In genomic region chr17:75668489-75668888, GRCh38 we compare ENCODE assay signal across 14 cellular contexts. TPM values are rescaled to one million over a fixed set of nuclear protein-coding genes. Genes with fewer than 3 reads are reported as not detected.
A peak's percentile ranks its signal among the peaks of the same experiment; 100 is the strongest.
DNase-seq lines count a peak whose midpoint lies in the region; ATAC-seq, FAIRE-seq and TF ChIP-seq lines count a peak whose summit lies in the region.
"Had no signal": no experiment of that assay in that cellular context is flagged by ENCODE, and none has a peak within 500 bp of the region (broad histone marks: within the 10 kb centered on the region; RNA-seq: fewer than 3 reads in every experiment).

No MANE protein-coding gene starts in this region.

- no peak overlapping the region for H2BK5ac ChIP-seq in H1 (ENCODE audit: low read depth, low read length)

- H2BK12ac ChIP-seq in H1 (ENCODE audit: low read depth, low read length): no peak overlapping the region

- peaks cover 5% of the 10 kb centered on the region; the same call in 1 of the 2 replicates for H3K23me2 ChIP-seq in H1 (ENCODE audit: low read depth, low read length)

- H3K9ac ChIP-seq in DND-41 (ENCODE audit: low read depth, low read length): peak overlapping the region; percentile 67
- H3K9ac ChIP-seq in Loucy (ENCODE audit: low read depth, low read length, poor library complexity, severe bottlenecking): peak overlapping the region; percentile 86
- H3K9ac ChIP-seq in H1 (replicated peaks in 1 of 4; ENCODE audit: extremely low read depth in 1 of 4, low read depth in 3 of 4, low read length in 3 of 4): no peak overlapping the region

- no peak for FAIRE-seq in H1 (lab: Jason Lieb, UNC)
- FAIRE-seq: bronchial epithelial cell, G401.6 had no signal

- H3F3A ChIP-seq in Loucy (ENCODE audit: low read depth): no peaks in the 10 kb centered on the region

- H3K4me1 ChIP-seq in DND-41 (ENCODE audit: insufficient read depth, low read length) (peaks cover 42% of the 10 kb centered on the region), Loucy (ENCODE audit: insufficient read depth, low read length, poor library complexity, severe bottlenecking) (peaks cover 35% of the 10 kb centered on the region), H1 (replicated peaks in 1 of 4; ENCODE audit: control insufficient read depth in 3 of 4, insufficient read depth in 4 of 4, low read length in 3 of 4) (peaks cover 0 to 13% (median 3%) of the 10 kb centered on the region in 4 experiments; a peak in 2 of 7 replicates), neuron (ENCODE audit: insufficient read depth, low read length) (peaks cover 21% of the 10 kb centered on the region)

- peaks cover 12% of the 10 kb centered on the region; the same call in 1 of the 2 replicates for H4K20me1 ChIP-seq in DND-41 (ENCODE audit: insufficient read depth, low read length)
- peaks cover 14% of the 10 kb centered on the region for H4K20me1 ChIP-seq in Loucy (ENCODE audit: insufficient read depth, low read length, poor library complexity, severe bottlenecking)
- H4K20me1 ChIP-seq in H1 (replicated peaks in 1 of 2; ENCODE audit: control insufficient read depth in 1 of 2, insufficient read depth in 2 of 2, low read length in 2 of 2): peaks cover 4% of the 10 kb centered on the region in 2 experiments

- POLR2A ChIA-PET in H1 (lab: Charles Lee; ENCODE audit: partially characterized antibody): interaction anchor here (1.0 to 4.1 kb wide), 6 partner anchors 12 to 68 kb away, joined by 3 to 42 read pairs (median 6); no protein-coding TSS in a partner anchor

- no peak overlapping the region for H4K91ac ChIP-seq in H1 (replicated peaks; ENCODE audit: insufficient read length, low read length)

- TF ChIP-seq POLR2A in H1 (IDR thresholded peaks at IDR 0.05; ENCODE audit: control extremely low read depth in 1 of 2, low read depth in 2 of 2, low read length in 2 of 2): no peak

- H3K18ac ChIP-seq in H1 (ENCODE audit: extremely low read depth, low read length): no peak overlapping the region

- TF ChIP-seq EP300 in H1 (IDR thresholded peaks at IDR 0.05; ENCODE audit: borderline replicate concordance in 1 of 2, low read depth in 2 of 2, low read length in 2 of 2): no peak

- H3K23ac ChIP-seq in H1 (ENCODE audit: insufficient read length): no peak overlapping the region

- peaks cover 53% of the 10 kb centered on the region for H3K36me3 ChIP-seq in DND-41 (ENCODE audit: insufficient read depth, low read length)
- peaks cover 30% of the 10 kb centered on the region; the same call in 1 of the 2 replicates for H3K36me3 ChIP-seq in Loucy (ENCODE audit: insufficient read depth, low read length)
- H3K36me3 ChIP-seq in H1 (ENCODE audit: control insufficient read depth in 2 of 4, insufficient read depth in 4 of 4, low read length in 3 of 4): peaks cover 10 to 32% (median 21%) of the 10 kb centered on the region in 4 experiments; a peak in 7 of 8 replicates
- peaks cover 40% of the 10 kb centered on the region for H3K36me3 ChIP-seq in neuron (ENCODE audit: insufficient read depth, low read length)

- TF ChIP-seq RAD21 in H1 (IDR thresholded peaks at IDR 0.05 in 1 of 2, conservative IDR thresholded peaks at IDR 0.05 in 1 of 2; ENCODE audit: low read depth in 2 of 2, low read length in 2 of 2): no peak

- CTCF ChIA-PET in H1 (lab: Charles Lee; ENCODE audit: partially characterized antibody): interaction anchor here (0.6 to 51.0 kb wide), 5 partner anchors 15 to 1280 kb away, joined by 3 to 2200 read pairs (median 7); partner anchors contain the start of gene SMIM5

- H2BK120ac ChIP-seq in H1 (replicated peaks; ENCODE audit: low read depth, low read length): no peak overlapping the region

- H3K27ac ChIP-seq in DND-41 (ENCODE audit: low read length) (peak overlapping the region; percentile 81; the same call in 1 of the 2 replicates), H1 (ENCODE audit: low read depth, low read length) (no peak overlapping the region)

- peak overlapping the region; percentile 90 for H3K4me2 ChIP-seq in DND-41 (ENCODE audit: insufficient read depth, low read length)
- H3K4me2 ChIP-seq in Loucy (ENCODE audit: low read depth, low read length, poor library complexity, severe bottlenecking): peak overlapping the region; percentile 99
- H3K4me2 ChIP-seq in H1 (ENCODE audit: insufficient read depth in 1 of 2, low read depth in 2 of 2, low read length in 2 of 2): peak overlapping the region; percentile 70 to 79; a peak in 2 of 4 replicates

- H3K4me3 ChIP-seq in DND-41 (ENCODE audit: low read depth in 1 of 2, low read length in 2 of 2): peak overlapping the region; percentile 75 to 86; a peak in 3 of 4 replicates
- H3K4me3 ChIP-seq in Loucy (ENCODE audit: low read length, poor library complexity, severe bottlenecking): peak overlapping the region; percentile 92
- peak overlapping the region in 2 of 4 experiments; percentile 81 to 99; a peak in 4 of 8 replicates for H3K4me3 ChIP-seq in H1 (ENCODE audit: extremely low read depth in 1 of 4, insufficient read depth in 2 of 4, low read depth in 3 of 4, low read length in 4 of 4)
- peak overlapping the region; percentile 94 for H3K4me3 ChIP-seq in neuron (ENCODE audit: low read length)

- no peak for DNase-seq in DND-41
- no peak for DNase-seq in H1 (ENCODE audit: low read depth in 1 of 2, low spot score in 2 of 2)
- no peak for DNase-seq in activated CD4-positive, CD25-positive, alpha-beta regulatory T cell (lab: John Stamatoyannopoulos, UW)
- no peak for DNase-seq in HPDE6-E6E7 (ENCODE audit: extremely low spot score)
- DNase-seq in EL: no peak
- no peak for DNase-seq in posterior vena cava (ENCODE audit: low spot score)
- DNase-seq: mucosa of descending colon, NCI-H2081, substantia nigra, SW 1271 had no signal

- no peak overlapping the region for H2BK20ac ChIP-seq in H1 (ENCODE audit: low read length)

- no peaks in the 10 kb centered on the region for H3K27me3 ChIP-seq in DND-41 (ENCODE audit: insufficient read depth, low read length, poor library complexity)
- H3K27me3 ChIP-seq in Loucy (ENCODE audit: insufficient read depth, low read length, poor library complexity, severe bottlenecking): no peaks in the 10 kb centered on the region
- no peaks in the 10 kb centered on the region for H3K27me3 ChIP-seq in H1 (replicated peaks in 1 of 4; ENCODE audit: control insufficient read depth in 3 of 4, extremely low read depth in 1 of 4, insufficient read depth in 3 of 4, low read length in 3 of 4)
- no peaks in the 10 kb centered on the region for H3K27me3 ChIP-seq in neuron (ENCODE audit: insufficient read depth, low read length)

- no peak overlapping the region for H2AK5ac ChIP-seq in H1 (ENCODE audit: low read depth, low read length)

- H2AFZ ChIP-seq in DND-41 (ENCODE audit: low read depth, low read length) (no peak overlapping the region), Loucy (ENCODE audit: low read length) (no peak overlapping the region), H1 (ENCODE audit: low read length) (no peak overlapping the region), neuron (ENCODE audit: low read depth, low read length) (no peak overlapping the region)

- H3K14ac ChIP-seq in H1 (ENCODE audit: insufficient read length): no peak overlapping the region

- 82% methylated on average over 4 of the region's 4 CpGs; no CpG with 5 or more reads in 1 of the 2 experiments for WGBS in H1 (ENCODE audit: extremely low coverage in 1 of 2, insufficient coverage in 1 of 2, insufficient read length in 1 of 2, insufficient replicate concordance in 2 of 2, low coverage in 1 of 2, low lambda C conversion rate in 2 of 2, missing lambda C conversion rate in 1 of 2), 2 experiments

- H4K5ac ChIP-seq in H1 (ENCODE audit: insufficient read length, low read depth, low read length): no peak overlapping the region

- no peak for ATAC-seq in DND-41 (ENCODE audit: insufficient read depth, low read depth)
- ATAC-seq: mucosa of descending colon had no signal

- no peak overlapping the region for H3K56ac ChIP-seq in H1 (replicated peaks; ENCODE audit: insufficient read length, low read depth, low read length)

- no peak for TF ChIP-seq CTCF in DND-41 (IDR thresholded peaks at IDR 0.05; ENCODE audit: borderline replicate concordance, extremely low read depth, low read length, poor library complexity, severe bottlenecking)
- no peak for TF ChIP-seq CTCF in Loucy (conservative IDR thresholded peaks at IDR 0.05; ENCODE audit: low read length)
- TF ChIP-seq CTCF in H1 (IDR thresholded peaks at IDR 0.05; ENCODE audit: control extremely low read depth in 1 of 3, insufficient read depth in 1 of 3, low read depth in 1 of 3, low read length in 3 of 3): no peak

- H4K8ac ChIP-seq in H1 (ENCODE audit: extremely low read depth, insufficient read depth, low read length): no peak overlapping the region

- peaks cover 67% of the 10 kb centered on the region for H3K79me2 ChIP-seq in DND-41 (ENCODE audit: insufficient read depth, low read length)
- peaks cover 70% of the 10 kb centered on the region for H3K79me2 ChIP-seq in Loucy (ENCODE audit: insufficient read depth, low read length)
- peaks cover 11 to 62% of the 10 kb centered on the region in 2 experiments; a peak in 3 of 4 replicates for H3K79me2 ChIP-seq in H1 (ENCODE audit: control insufficient read depth in 1 of 2, insufficient read depth in 2 of 2, low read length in 2 of 2)

- peaks cover 2% of the 10 kb centered on the region; the same call in 1 of the 2 replicates for H3K79me1 ChIP-seq in H1 (ENCODE audit: low read depth, low read length)

- H2BK15ac ChIP-seq in H1 (ENCODE audit: low read length): no peak overlapping the region

- intact Hi-C loops in posterior vena cava (cut with DNase I): no loop called here

- no peaks in the 10 kb centered on the region for H3K9me3 ChIP-seq in DND-41 (ENCODE audit: insufficient read depth, low read length, severe bottlenecking)
- no peaks in the 10 kb centered on the region for H3K9me3 ChIP-seq in Loucy (ENCODE audit: insufficient read depth, low read depth, low read length)
- H3K9me3 ChIP-seq in H1 (ENCODE audit: insufficient read depth in 2 of 2, low read depth in 1 of 2, low read length in 1 of 2): no peaks in the 10 kb centered on the region
- H3K9me3 ChIP-seq in neuron (ENCODE audit: low read length): no peaks in the 10 kb centered on the region
- H3K9me3 ChIP-seq: mucosa of descending colon had no signal

- H3K9me2 ChIP-seq in Loucy (replicated peaks; ENCODE audit: low read depth, low read length): no peaks in the 10 kb centered on the region

- H3K4ac ChIP-seq in H1 (replicated peaks; ENCODE audit: insufficient read length, low read depth, low read length): no peak overlapping the region

RNA-seq across cellular contexts. Expression of gene SAP30BP, which starts 1.4 kb away (rescaled TPM):
- 79.9 and 81.5 TPM in 2 replicates for total RNA-seq in H1 (2021; fragmentation: NEBNext Ultra II Directional; extraction: Animal tissue kit (Norgen Biotek cat#: 25700))
- polyA plus RNA-seq in H1 (2011; rRNA removed): 63.3 and 82.1 TPM in 2 replicates
- 88.6 TPM for polyA plus RNA-seq in H1 (2011; cell fraction: cytosol; rRNA removed)
- 167 TPM for polyA plus RNA-seq in H1 (2011; cell fraction: nucleus; rRNA removed)
- 60.3 to 81.1 TPM (median 73.3 TPM) in 4 replicates for polyA plus RNA-seq in H1 (2012, experiment 1 of 2)
- 72.8 TPM for polyA plus RNA-seq in H1 (2012, experiment 2 of 2)
- polyA plus RNA-seq in H1 (2013, experiment 1 of 2): 55.3 TPM
- polyA plus RNA-seq in H1 (2013, experiment 2 of 2): 51.7 TPM
- 44.8 and 47.0 TPM in 2 replicates for polyA minus RNA-seq in H1 (2011; rRNA and poly(A)+ RNA removed)
- 35.2 TPM for polyA minus RNA-seq in H1 (2011; cell fraction: cytosol; rRNA and poly(A)+ RNA removed)
- polyA minus RNA-seq in H1 (2011; cell fraction: nucleus; rRNA and poly(A)+ RNA removed): 50.9 TPM
- total RNA-seq in posterior vena cava: 10 to 100 TPM; 56.7 to 66.1 TPM

RNA-seq across cellular contexts. Expression of gene RECQL5, which starts 1.5 kb away (rescaled TPM):
- total RNA-seq in H1 (2021; fragmentation: NEBNext Ultra II Directional; extraction: Animal tissue kit (Norgen Biotek cat#: 25700)): 40.7 and 41.1 TPM in 2 replicates
- 15.1 and 34.9 TPM in 2 replicates for polyA plus RNA-seq in H1 (2011; rRNA removed)
- polyA plus RNA-seq in H1 (2011; cell fraction: cytosol; rRNA removed): 32.7 TPM
- 166 TPM for polyA plus RNA-seq in H1 (2011; cell fraction: nucleus; rRNA removed)
- polyA plus RNA-seq in H1 (2012, experiment 1 of 2): 29.1 to 42.9 TPM (median 40.6 TPM) in 4 replicates
- polyA plus RNA-seq in H1 (2012, experiment 2 of 2): 39.8 TPM
- polyA plus RNA-seq in H1 (2013, experiment 1 of 2): 27.4 TPM
- 25.6 TPM for polyA plus RNA-seq in H1 (2013, experiment 2 of 2)
- polyA minus RNA-seq in H1 (2011; rRNA and poly(A)+ RNA removed): 34.6 and 39.9 TPM in 2 replicates
- polyA minus RNA-seq in H1 (2011; cell fraction: cytosol; rRNA and poly(A)+ RNA removed): 35.7 TPM
- 79.5 TPM for polyA minus RNA-seq in H1 (2011; cell fraction: nucleus; rRNA and poly(A)+ RNA removed)
- 10 to 100 TPM; 14.5 to 14.8 TPM for total RNA-seq in posterior vena cava

RNA-seq across cellular contexts. Expression of gene SMIM5, which starts 35.3 kb away (rescaled TPM):
- total RNA-seq in H1 (2021; fragmentation: NEBNext Ultra II Directional; extraction: Animal tissue kit (Norgen Biotek cat#: 25700)): not detected in 2 replicates
- polyA plus RNA-seq in H1 (2011; rRNA removed): not detected in 2 replicates
- polyA plus RNA-seq in H1 (2011; cell fraction: cytosol; rRNA removed): not detected
- polyA plus RNA-seq in H1 (2011; cell fraction: nucleus; rRNA removed): 0.14 TPM
- 0.07 to 0.79 TPM (median 0.30 TPM) in 4 replicates for polyA plus RNA-seq in H1 (2012, experiment 1 of 2)
- 0.08 TPM for polyA plus RNA-seq in H1 (2012, experiment 2 of 2)
- not detected for polyA plus RNA-seq in H1 (2013, experiment 1 of 2)
- polyA plus RNA-seq in H1 (2013, experiment 2 of 2): not detected
- polyA minus RNA-seq in H1 (2011; rRNA and poly(A)+ RNA removed): not detected in 2 replicates
- not detected for polyA minus RNA-seq in H1 (2011; cell fraction: cytosol; rRNA and poly(A)+ RNA removed)
- polyA minus RNA-seq in H1 (2011; cell fraction: nucleus; rRNA and poly(A)+ RNA removed): not detected
- total RNA-seq in posterior vena cava: under 1 TPM; 0.38 to 0.97 TPM

RNA-seq across cellular contexts. Expression of gene ITGB4, which starts 52.8 kb away (rescaled TPM):
- total RNA-seq in H1 (2021; fragmentation: NEBNext Ultra II Directional; extraction: Animal tissue kit (Norgen Biotek cat#: 25700)): 5.4 and 5.6 TPM in 2 replicates
- 5.2 and 8.4 TPM in 2 replicates for polyA plus RNA-seq in H1 (2011; rRNA removed)
- polyA plus RNA-seq in H1 (2011; cell fraction: cytosol; rRNA removed): 3.5 TPM
- 12.3 TPM for polyA plus RNA-seq in H1 (2011; cell fraction: nucleus; rRNA removed)
- polyA plus RNA-seq in H1 (2012, experiment 1 of 2): 4.4 to 8.2 TPM (median 6.4 TPM) in 4 replicates
- polyA plus RNA-seq in H1 (2012, experiment 2 of 2): 5.0 TPM
- polyA plus RNA-seq in H1 (2013, experiment 1 of 2): 10.2 TPM
- 7.5 TPM for polyA plus RNA-seq in H1 (2013, experiment 2 of 2)
- 7.9 and 8.0 TPM in 2 replicates for polyA minus RNA-seq in H1 (2011; rRNA and poly(A)+ RNA removed)
- 7.6 TPM for polyA minus RNA-seq in H1 (2011; cell fraction: cytosol; rRNA and poly(A)+ RNA removed)
- 6.2 TPM for polyA minus RNA-seq in H1 (2011; cell fraction: nucleus; rRNA and poly(A)+ RNA removed)
- total RNA-seq in posterior vena cava: 10 to 100 TPM; 39.4 to 46.6 TPM

Comparison
In these comparisons a context has a peak if more than half of its experiments do, and no peak if none do; other contexts are left out.
1. H3K9ac ChIP-seq: peak in DND-41 (single experiment) and Loucy (single experiment); none in H1 (0 of 4).
2. Peak in every context shown above with its lines, with median percentiles within 50 percentile points of each other: H3K4me2 ChIP-seq.